Comparison of ENCODE assay signal across 8 cellular contexts in the genomic region with DNA sequence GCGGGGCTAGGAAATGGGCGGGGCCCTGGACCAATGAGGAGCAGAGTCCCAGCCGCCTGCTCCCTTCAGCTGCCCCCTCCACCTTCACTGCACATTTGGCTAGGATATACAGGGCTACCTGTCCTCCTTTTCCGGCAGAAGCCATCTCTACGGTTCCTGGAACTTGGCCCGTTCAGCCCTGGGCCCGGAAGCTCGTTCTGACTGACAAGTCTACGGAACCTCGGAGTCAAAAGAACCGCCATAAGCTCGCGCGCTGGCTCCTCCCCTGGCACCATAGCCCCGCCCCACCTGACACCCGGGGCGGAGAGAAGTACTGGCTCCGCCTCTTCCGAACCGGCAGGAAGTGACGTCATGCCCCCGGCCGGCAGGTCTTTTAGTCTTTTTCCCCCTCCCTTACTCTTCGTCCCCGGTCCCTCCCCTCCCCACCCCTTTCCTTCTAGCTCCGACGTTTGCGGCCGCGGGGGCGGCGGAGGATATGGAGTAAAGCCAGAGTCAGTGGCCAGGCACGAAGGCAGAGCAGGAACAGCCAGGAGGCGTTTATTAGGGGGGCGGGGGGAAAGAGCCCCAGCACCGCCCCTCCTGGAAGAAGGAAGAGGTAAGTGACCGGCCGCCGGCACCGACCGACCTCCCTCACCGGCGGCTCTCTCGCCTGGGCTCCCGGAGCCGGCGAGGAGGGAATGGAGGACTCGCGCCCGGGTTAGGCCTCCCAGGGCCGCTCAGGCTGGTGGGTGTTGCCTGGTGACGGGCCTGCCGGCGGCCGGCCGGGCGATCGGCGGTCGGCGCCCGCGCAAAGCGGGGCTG.
DNase-seq lines count a peak whose midpoint lies in the region; ATAC-seq lines count a peak whose summit lies in the region.

Gene DEPDC4, minus strand, starts transcription at position 278 of the 801 bp plus-strand sequence. Its CDS starts 3 bp downstream, at position 275.
Gene SCYL2, plus strand, starts transcription at position 376 of the 801 bp plus-strand sequence. CDS start 15,794 bp downstream, outside the sequence.

- ATAC-seq in GM19043 (IDR thresholded peaks at IDR 0.05; ENCODE audit: low read depth, unreplicated experiment) (peak; percentile 89), HG03354 (IDR thresholded peaks at IDR 0.05; ENCODE audit: poor library complexity, severe bottlenecking, unreplicated experiment) (peak; percentile 94)

- DNase-seq in AG20443 (ENCODE audit: low spot score), result peak; percentile 97
- DNase-seq in NCI-H446 (lab: John Stamatoyannopoulos, UW), result peak; percentile 94 to 97
- peak; percentile 94 for DNase-seq in activated CD4-positive, CD25-positive, alpha-beta regulatory T cell treated with anti-CD3 and anti-CD28 coated beads, Interleukin-2, amount 50 U/mL, for 72 hours
- DNase-seq in cerebellar nuclear complex (lab: John Stamatoyannopoulos, UW), result peak; percentile 85 to 95
- DNase-seq in islet precursor cell, result peak; percentile 100
- DNase-seq in stimulated activated CD4-positive, alpha-beta T cell treated with anti-CD3 and anti-CD28 coated beads, Interleukin-12 subunit alpha, Interleukin-12 subunit beta, amount 100 ng/mL, for 4 hours, result peak; percentile 97

Comparison
In these comparisons a context has a peak if more than half of its experiments do, and no peak if none do; other contexts are left out.
1. Peak in every context shown above with its lines: DNase-seq and ATAC-seq.